ENCODE assay signal across 19 cellular contexts in the genomic region with DNA sequence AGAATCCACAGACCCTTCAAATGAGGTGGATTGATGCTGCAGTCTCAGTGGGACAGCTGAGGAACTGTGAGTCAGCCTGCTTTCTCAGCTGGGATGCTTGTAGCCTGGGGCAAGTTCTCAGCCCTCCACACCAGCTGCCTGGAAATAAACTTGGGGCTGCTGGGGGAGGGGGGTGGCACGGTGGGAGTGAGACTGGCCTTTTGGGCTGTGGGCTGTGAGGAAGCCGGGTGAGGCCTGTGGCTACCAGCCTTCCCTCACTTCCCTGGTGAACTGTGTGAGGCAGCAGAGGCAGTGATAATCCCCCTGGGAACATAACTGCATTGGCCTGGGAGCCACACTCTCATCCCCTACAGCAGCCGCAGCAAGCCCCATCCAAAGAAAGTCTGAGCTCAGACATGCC.
DNase-seq lines count a peak whose midpoint lies in the region; ATAC-seq and TF ChIP-seq lines count a peak whose summit lies in the region.
"Had no signal": no experiment of that assay in that cellular context is flagged by ENCODE, and none has a peak within 500 bp of the region (broad histone marks: within the 10 kb centered on the region; RNA-seq: fewer than 3 reads in every experiment).

No MANE protein-coding gene starts in this region.

- TF ChIP-seq POLR2A in IMR-90 (IDR thresholded peaks at IDR 0.05; ENCODE audit: low read depth, low read length): no peak

- no peak overlapping the region for H2BK120ac ChIP-seq in IMR-90 (ENCODE audit: low read depth, low read length)

- no peaks in the 10 kb centered on the region for H4K20me1 ChIP-seq in BLaER1
- no peaks in the 10 kb centered on the region for H4K20me1 ChIP-seq in IMR-90 (ENCODE audit: insufficient read depth, low read length)

- no peak overlapping the region for H3K18ac ChIP-seq in IMR-90 (ENCODE audit: low read depth, low read length)

- CTCF ChIA-PET in IMR-90 (lab: Yijun Ruan, JAX): no interaction called here
- CTCF ChIA-PET in activated CD8-positive, alpha-beta T cell treated with anti-CD3 and anti-CD28 coated beads, Interleukin-2, amount 10 ng/mL, durations not matched to agents 7 days and 5 days (lab: Charles Lee): no interaction called here

- WGBS in IMR-90 (ENCODE audit: extremely low coverage in 2 of 2, insufficient read length in 1 of 2), 2 experiments: 100% methylated on average over 1 of the region's 3 CpGs; no CpG with 5 or more reads in 1 of the 2 experiments

- no peaks in the 10 kb centered on the region for H3K79me1 ChIP-seq in IMR-90 (ENCODE audit: low read depth in 1 of 2, low read length in 2 of 2)

- no peak overlapping the region for H3K4me3 ChIP-seq in BLaER1
- no peak overlapping the region for H3K4me3 ChIP-seq in IMR-90 (ENCODE audit: insufficient read depth, low read depth, low read length)
- H3K4me3 ChIP-seq in brain microvascular endothelial cell (ENCODE audit: low read depth, low read length): no peak overlapping the region
- H3K4me3 ChIP-seq: pancreas had no signal

- no peak overlapping the region for H3K27ac Mint-ChIP-seq in activated CD8-positive, alpha-beta T cell treated with anti-CD3 and anti-CD28 coated beads, Interleukin-2, amount 10 ng/mL, durations not matched to agents 7 days and 5 days
- H3K27ac Mint-ChIP-seq: activated CD4-positive, alpha-beta memory T cell treated with anti-CD3 and anti-CD28 coated beads, Interleukin-2, amount 10 ng/mL, durations not matched to agents 7 days and 5 days; activated naive CD8-positive, alpha-beta T cell treated with anti-CD3 and anti-CD28 coated beads, Interleukin-2, amount 10 ng/mL, durations not matched to agents 7 days and 5 days; stimulated activated naive B cell treated with anti-CD40 and anti-IgM and Interleukin-4, amounts not matched to agents 10 μg/mL and 1 μg/mL and 100 μg/mL, for 72 hours; type B pancreatic cell had no signal

- H4K91ac ChIP-seq in IMR-90 (ENCODE audit: insufficient read depth, low read depth, low read length): no peak overlapping the region

- no peak overlapping the region for H3K23ac ChIP-seq in IMR-90 (ENCODE audit: low read depth, low read length)

- peaks cover 1% of the 10 kb centered on the region for H3K27me3 Mint-ChIP-seq in activated CD8-positive, alpha-beta T cell treated with anti-CD3 and anti-CD28 coated beads, Interleukin-2, amount 10 ng/mL, durations not matched to agents 7 days and 5 days (ENCODE audit: low read depth)
- H3K27me3 Mint-ChIP-seq: stimulated activated naive B cell treated with anti-CD40 and anti-IgM and Interleukin-4, amounts not matched to agents 10 μg/mL and 1 μg/mL and 100 μg/mL, for 72 hours; type B pancreatic cell had no signal

- peak overlapping the region; percentile 28 for H3K4me2 ChIP-seq in BLaER1
- no peak overlapping the region for H3K4me2 ChIP-seq in IMR-90 (ENCODE audit: low read depth, low read length)

- H4K5ac ChIP-seq in IMR-90 (ENCODE audit: low read depth, low read length): no peak overlapping the region

- H3K9me1 ChIP-seq in IMR-90 (ENCODE audit: insufficient read depth, low read length): no peaks in the 10 kb centered on the region

- H3K9ac ChIP-seq in BLaER1 (no peak overlapping the region), IMR-90 (ENCODE audit: low read depth, low read length) (no peak overlapping the region)

- no peak for TF ChIP-seq RAD21 in IMR-90 (IDR thresholded peaks at IDR 0.05; ENCODE audit: low read length)

- no peaks in the 10 kb centered on the region for H3K9me3 Mint-ChIP-seq in activated CD8-positive, alpha-beta T cell treated with anti-CD3 and anti-CD28 coated beads, Interleukin-2, amount 10 ng/mL, durations not matched to agents 7 days and 5 days (ENCODE audit: insufficient read depth)
- H3K9me3 Mint-ChIP-seq: activated naive CD8-positive, alpha-beta T cell treated with anti-CD3 and anti-CD28 coated beads, Interleukin-2, amount 10 ng/mL, durations not matched to agents 7 days and 5 days had no signal

- H3K36me3 ChIP-seq in BLaER1 (no peaks in the 10 kb centered on the region), IMR-90 (ENCODE audit: control insufficient read depth, insufficient read depth, low read length) (no peaks in the 10 kb centered on the region), brain microvascular endothelial cell (replicated peaks) (no peaks in the 10 kb centered on the region)
- H3K36me3 ChIP-seq: pancreas had no signal

- no peak for TF ChIP-seq CTCF in IMR-90 (conservative IDR thresholded peaks at IDR 0.05; ENCODE audit: low read depth, low read length)
- TF ChIP-seq CTCF in brain microvascular endothelial cell (IDR thresholded peaks at IDR 0.05; ENCODE audit: low read depth, low read length, missing control alignments): no peak

- peaks cover 22% of the 10 kb centered on the region for H3K9me3 ChIP-seq in BLaER1
- H3K9me3 ChIP-seq in IMR-90 (ENCODE audit: control insufficient read depth, insufficient read depth, low read length): no peaks in the 10 kb centered on the region
- H3K9me3 ChIP-seq: pancreas had no signal

- H3K4me1 ChIP-seq in BLaER1 (peaks cover 11% of the 10 kb centered on the region), IMR-90 (ENCODE audit: control insufficient read depth, insufficient read depth, low read length) (peaks cover 2% of the 10 kb centered on the region; the same call in 1 of the 2 replicates)
- H3K4me1 ChIP-seq: pancreas had no signal

- H3K4me1 Mint-ChIP-seq in activated CD8-positive, alpha-beta T cell treated with anti-CD3 and anti-CD28 coated beads, Interleukin-2, amount 10 ng/mL, durations not matched to agents 7 days and 5 days (ENCODE audit: low read depth): no peaks in the 10 kb centered on the region
- H3K4me1 Mint-ChIP-seq: activated CD4-positive, alpha-beta memory T cell treated with anti-CD3 and anti-CD28 coated beads, Interleukin-2, amount 10 ng/mL, durations not matched to agents 7 days and 5 days; activated naive CD8-positive, alpha-beta T cell treated with anti-CD3 and anti-CD28 coated beads, Interleukin-2, amount 10 ng/mL, durations not matched to agents 7 days and 5 days; stimulated activated naive B cell treated with anti-CD40 and anti-IgM and Interleukin-4, amounts not matched to agents 10 μg/mL and 1 μg/mL and 100 μg/mL, for 72 hours had no signal

- H3K27me3 ChIP-seq in BLaER1: no peaks in the 10 kb centered on the region
- no peaks in the 10 kb centered on the region for H3K27me3 ChIP-seq in IMR-90 (ENCODE audit: control insufficient read depth, insufficient read depth, low read length)
- H3K27me3 ChIP-seq in brain microvascular endothelial cell (replicated peaks): no peaks in the 10 kb centered on the region
- H3K27me3 ChIP-seq: pancreas had no signal

- POLR2A ChIA-PET in IMR-90 (lab: Charles Lee; ENCODE audit: unreplicated experiment): no interaction called here
- POLR2A ChIA-PET in activated CD8-positive, alpha-beta T cell treated with anti-CD3 and anti-CD28 coated beads, Interleukin-2, amount 10 ng/mL, durations not matched to agents 7 days and 5 days (lab: Charles Lee): no interaction called here

- no peak overlapping the region for H3K56ac ChIP-seq in IMR-90 (ENCODE audit: extremely low read depth, insufficient read depth, low read length)

- intact Hi-C loops in IMR-90 (cut with micrococcal nuclease): no loop called here

- in situ Hi-C loops in IMR-90 (cut with MboI; ENCODE audit: low sequenced_read_pairs) (no loop called here), brain microvascular endothelial cell (cut with HindIII; ENCODE audit: low pct_ligation_motif_present, low sequenced_read_pairs) (no loop called here)

- dilution Hi-C loops in IMR-90 (cut with HindIII; ENCODE audit: low sequenced_read_pairs, unreplicated experiment): no loop called here

- H4K8ac ChIP-seq in IMR-90 (ENCODE audit: low read depth in 2 of 2, low read length in 2 of 2): no peak overlapping the region

- H2AFZ ChIP-seq in IMR-90 (replicated peaks; ENCODE audit: low read length, poor library complexity): peak overlapping the region; percentile 0

- H2BK15ac ChIP-seq in IMR-90 (ENCODE audit: low read depth, low read length): no peak overlapping the region

- BruUV-seq in IMR-90 (replicated peaks; lab: Mats Ljungman, UMichigan): no TSS peak

- no peak overlapping the region for H2AK5ac ChIP-seq in IMR-90 (ENCODE audit: low read depth, low read length)

- no peak overlapping the region for H2BK20ac ChIP-seq in IMR-90 (ENCODE audit: low read depth, low read length)

- H3K27ac ChIP-seq in BLaER1: no peak overlapping the region
- H3K27ac ChIP-seq in IMR-90 (ENCODE audit: insufficient read depth, low read length): no peak overlapping the region
- H3K27ac ChIP-seq in brain microvascular endothelial cell: no peak overlapping the region
- H3K27ac ChIP-seq: pancreas had no signal

- no peak overlapping the region for H3K4me3 Mint-ChIP-seq in activated CD8-positive, alpha-beta T cell treated with anti-CD3 and anti-CD28 coated beads, Interleukin-2, amount 10 ng/mL, durations not matched to agents 7 days and 5 days
- H3K4me3 Mint-ChIP-seq: activated CD4-positive, alpha-beta memory T cell treated with anti-CD3 and anti-CD28 coated beads, Interleukin-2, amount 10 ng/mL, durations not matched to agents 7 days and 5 days; activated naive CD8-positive, alpha-beta T cell treated with anti-CD3 and anti-CD28 coated beads, Interleukin-2, amount 10 ng/mL, durations not matched to agents 7 days and 5 days; stimulated activated naive B cell treated with anti-CD40 and anti-IgM and Interleukin-4, amounts not matched to agents 10 μg/mL and 1 μg/mL and 100 μg/mL, for 72 hours; type B pancreatic cell had no signal

- H2BK5ac ChIP-seq in IMR-90 (ENCODE audit: low read depth, low read length, poor library complexity, severe bottlenecking): no peak overlapping the region

- H3K4ac ChIP-seq in IMR-90 (ENCODE audit: low read depth, low read length): no peak overlapping the region

- no peak overlapping the region for H3K14ac ChIP-seq in IMR-90 (replicated peaks; ENCODE audit: low read depth, low read length)

- peak; percentile 49; the same call in 1 of the 2 replicates for ATAC-seq in IMR-90 (ENCODE audit: low read depth)
- ATAC-seq in HG03139 (IDR thresholded peaks at IDR 0.05; ENCODE audit: unreplicated experiment): no peak
- no peak for ATAC-seq in activated CD8-positive, alpha-beta T cell treated with anti-CD3 and anti-CD28 coated beads, Interleukin-2, amount 10 ng/mL, durations not matched to agents 7 days and 5 days
- ATAC-seq: Panc1; pancreas; stimulated activated naive B cell treated with anti-CD40 and anti-IgM and Interleukin-4, amounts not matched to agents 10 μg/mL and 1 μg/mL and 100 μg/mL, for 72 hours had no signal

- DNase-seq in IMR-90 (peak; percentile 81), brain microvascular endothelial cell (peak; percentile 9), iris pigment epithelial cell (ENCODE audit: low read depth) (peak; percentile 54), OCI-M1 (lab: John Stamatoyannopoulos, UW) (no peak)
- no peak for DNase-seq in activated CD4-positive, alpha-beta T cell treated with anti-CD3 and anti-CD28 coated beads for 1 hour
- no peak for DNase-seq in activated CD8-positive, alpha-beta T cell treated with anti-CD3 and anti-CD28 coated beads, Interleukin-2, amount 10 ng/mL, durations not matched to agents 7 days and 5 days
- DNase-seq: ACHN; activated CD4-positive, alpha-beta memory T cell treated with anti-CD3 and anti-CD28 coated beads, Interleukin-2, amount 10 ng/mL, durations not matched to agents 7 days and 5 days; activated naive CD8-positive, alpha-beta T cell treated with anti-CD3 and anti-CD28 coated beads, Interleukin-2, amount 10 ng/mL, durations not matched to agents 7 days and 5 days; head of caudate nucleus; NCI-H1694 treated with DMSO at 0.1 percent for 48 hours; NCI-H510A treated with DMSO at 0.1 percent for 48 hours; pancreas; small intestine; stimulated activated naive B cell treated with anti-CD40 and anti-IgM and Interleukin-4, amounts not matched to agents 10 μg/mL and 1 μg/mL and 100 μg/mL, for 72 hours had no signal

- no peak overlapping the region for H2AK9ac ChIP-seq in IMR-90 (replicated peaks; ENCODE audit: low read depth, low read length, poor library complexity)

- H3K36me3 Mint-ChIP-seq in activated CD8-positive, alpha-beta T cell treated with anti-CD3 and anti-CD28 coated beads, Interleukin-2, amount 10 ng/mL, durations not matched to agents 7 days and 5 days (ENCODE audit: low read depth): no peaks in the 10 kb centered on the region
- H3K36me3 Mint-ChIP-seq: activated naive CD8-positive, alpha-beta T cell treated with anti-CD3 and anti-CD28 coated beads, Interleukin-2, amount 10 ng/mL, durations not matched to agents 7 days and 5 days; stimulated activated naive B cell treated with anti-CD40 and anti-IgM and Interleukin-4, amounts not matched to agents 10 μg/mL and 1 μg/mL and 100 μg/mL, for 72 hours; type B pancreatic cell had no signal

Comparison
In these comparisons a context has a peak if more than half of its experiments do, and no peak if none do; other contexts are left out.
1. DNase-seq: peak in IMR-90 (single experiment), brain microvascular endothelial cell (single experiment) and iris pigment epithelial cell (single experiment); none in activated CD4-positive, alpha-beta T cell treated with anti-CD3 and anti-CD28 coated beads for 1 hour (single experiment), OCI-M1 (single experiment) and activated CD8-positive, alpha-beta T cell treated with anti-CD3 and anti-CD28 coated beads, Interleukin-2, amount 10 ng/mL, durations not matched to agents 7 days and 5 days (single experiment).